19 cellular contexts compared by ENCODE assay signal in the genomic region with DNA sequence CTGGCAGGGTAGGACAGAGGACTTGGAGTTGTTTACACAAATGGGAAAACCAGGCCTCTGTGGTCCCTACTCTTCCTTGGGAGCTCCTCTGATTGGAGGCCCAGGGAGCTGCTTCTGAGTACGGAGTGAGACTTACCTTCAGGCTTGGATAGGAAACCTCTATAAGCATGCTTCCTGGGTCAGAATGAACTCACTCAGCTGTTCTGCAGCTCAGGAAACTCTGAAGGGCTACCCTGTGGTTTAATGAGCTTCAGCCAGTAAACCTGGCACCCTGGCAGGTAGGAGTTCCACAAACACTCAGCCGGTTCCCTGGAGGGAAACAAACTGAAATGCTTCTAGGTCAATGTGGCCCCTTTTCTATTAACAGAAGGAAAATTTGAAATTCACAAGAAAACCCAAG.
"Had no signal": no experiment of that assay in that cellular context is flagged by ENCODE, and none has a peak within 500 bp of the region (broad histone marks: within the 10 kb centered on the region; RNA-seq: fewer than 3 reads in every experiment).

No MANE protein-coding gene starts in this region.

- H3K4me2 ChIP-seq: SK-N-SH had no signal

- H3K9ac ChIP-seq: SK-N-SH had no signal

- H3K9me2 ChIP-seq: SK-N-SH had no signal

- DNase-seq: IMR-90; Karpas-422; KG1; MM.1S; NCI-H1092 treated with DMSO at 0.1 percent for 48 hours; NCI-H1436; NCI-H187; NCI-H2029; NCI-H2171 treated with DMSO at 0.1 percent for 48 hours; NCI-H446; NCI-H510A; NCI-H524 treated with DMSO at 0.1 percent for 48 hours; NCI-H69; NCI-H774; NK-92 treated with Interleukin-12 subunit alpha and Interleukin-12 subunit beta, amount 100 ng/mL, for 24 hours; PC-3; SHP77; SK-N-SH; T-helper 1 cell had no signal

- H3K9me3 ChIP-seq: SK-N-SH had no signal
